9 cellular contexts compared by ENCODE assay signal in the genomic region with DNA sequence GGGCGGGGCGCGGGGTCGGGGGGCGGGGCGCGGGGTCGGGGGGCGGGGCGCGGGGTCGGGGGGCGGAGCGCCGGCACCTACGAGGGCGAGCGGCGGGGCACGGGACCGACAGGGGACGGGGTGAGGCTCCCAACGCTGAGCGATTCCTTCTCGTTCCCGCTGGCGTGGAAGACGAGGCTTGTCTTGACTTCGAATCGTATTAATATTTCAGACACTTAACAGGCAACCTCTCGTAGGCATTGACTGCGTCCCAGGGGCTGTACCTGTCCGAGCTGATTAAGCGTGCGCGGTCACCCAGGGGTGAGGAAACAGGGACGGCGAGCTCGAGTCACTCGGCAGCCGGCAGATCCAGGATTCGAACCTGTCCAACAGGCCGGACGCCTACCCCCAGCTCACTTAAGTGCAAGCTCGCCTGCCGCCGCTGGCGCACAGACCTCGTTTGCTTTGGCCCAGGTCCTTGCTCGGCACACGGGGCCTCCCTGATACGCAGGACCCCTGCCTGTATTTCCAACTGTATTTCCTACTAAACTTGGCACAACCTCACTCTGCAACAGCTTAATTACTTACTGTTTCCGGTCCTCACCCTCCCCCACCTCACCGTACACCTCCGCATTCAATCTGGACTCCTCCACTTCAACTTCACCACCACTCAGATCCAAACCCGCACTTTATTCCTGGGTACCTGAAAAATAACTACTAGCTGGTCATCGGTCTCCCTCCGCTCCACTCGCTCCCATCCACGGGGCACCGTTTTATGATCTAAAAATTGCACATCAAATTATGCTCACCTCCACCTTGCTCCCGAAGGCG. TPM values are rescaled to one million over a fixed set of nuclear protein-coding genes. Genes with fewer than 3 reads are reported as not detected.
A peak's percentile ranks its signal among the peaks of the same experiment; 100 is the strongest.
DNase-seq lines count a peak whose midpoint lies in the region; ATAC-seq, FAIRE-seq and TF ChIP-seq lines count a peak whose summit lies in the region.
"Had no signal": no experiment of that assay in that cellular context is flagged by ENCODE, and none has a peak within 500 bp of the region (broad histone marks: within the 10 kb centered on the region; RNA-seq: fewer than 3 reads in every experiment).

No MANE protein-coding gene starts in this region.

- peak; percentile 10 to 68 for TF ChIP-seq POLR2A in Peyer's patch (IDR thresholded peaks at IDR 0.05)

- H3K9me3 Mint-ChIP-seq in stimulated activated memory B cell treated with anti-CD40 and anti-IgM and Interleukin-4, amounts not matched to agents 10 μg/mL and 1 μg/mL and 100 μg/mL, for 72 hours, result no peaks in the 10 kb centered on the region

- H3K4me3 Mint-ChIP-seq in stimulated activated memory B cell treated with anti-CD40 and anti-IgM and Interleukin-4, amounts not matched to agents 10 μg/mL and 1 μg/mL and 100 μg/mL, for 72 hours, result peak overlapping the region; percentile 82

- peak overlapping the region; percentile 51 to 98 (median 61) for H3K4me3 ChIP-seq in Peyer's patch
- peak overlapping the region; percentile 54 for H3K4me3 ChIP-seq in bronchial epithelial cell (ENCODE audit: low read depth, low read length)

- H3K4me1 Mint-ChIP-seq in stimulated activated memory B cell treated with anti-CD40 and anti-IgM and Interleukin-4, amounts not matched to agents 10 μg/mL and 1 μg/mL and 100 μg/mL, for 72 hours, result peaks cover 40% of the 10 kb centered on the region

- ATAC-seq in GM19468 (IDR thresholded peaks at IDR 0.05; ENCODE audit: extremely low read depth, unreplicated experiment), result peak; percentile 4
- peak; percentile 17 for ATAC-seq in HG03571 (IDR thresholded peaks at IDR 0.05; ENCODE audit: unreplicated experiment)
- ATAC-seq in stimulated activated memory B cell treated with anti-CD40 and anti-IgM and Interleukin-4, amounts not matched to agents 10 μg/mL and 1 μg/mL and 100 μg/mL, for 72 hours, result peak; percentile 68

- peak overlapping the region; percentile 73 to 99 (median 89) for H3K27ac ChIP-seq in Peyer's patch

- H3K36me3 Mint-ChIP-seq in stimulated activated memory B cell treated with anti-CD40 and anti-IgM and Interleukin-4, amounts not matched to agents 10 μg/mL and 1 μg/mL and 100 μg/mL, for 72 hours, result peaks cover 18% of the 10 kb centered on the region

- TF ChIP-seq CTCF in Peyer's patch (IDR thresholded peaks at IDR 0.05) (no peak), bronchial epithelial cell (IDR thresholded peaks at IDR 0.05; ENCODE audit: insufficient read depth, low read length, severe bottlenecking) (no peak)

- H3K4me1 ChIP-seq in Peyer's patch, result peaks cover 7 to 35% (median 22%) of the 10 kb centered on the region in 4 donors

- peaks cover 0 to 7% (median 0%) of the 10 kb centered on the region in 3 donors for H3K36me3 ChIP-seq in Peyer's patch
- H3K36me3 ChIP-seq in bronchial epithelial cell (ENCODE audit: control insufficient read depth, insufficient read depth, low read length), result no peaks in the 10 kb centered on the region

- H3K27ac Mint-ChIP-seq in stimulated activated memory B cell treated with anti-CD40 and anti-IgM and Interleukin-4, amounts not matched to agents 10 μg/mL and 1 μg/mL and 100 μg/mL, for 72 hours, result no peak overlapping the region

- H3K27me3 ChIP-seq in Peyer's patch, result no peaks in the 10 kb centered on the region
- H3K27me3 ChIP-seq in bronchial epithelial cell (ENCODE audit: control insufficient read depth, insufficient read depth, low read length), result no peaks in the 10 kb centered on the region

- H3K27me3 Mint-ChIP-seq in stimulated activated memory B cell treated with anti-CD40 and anti-IgM and Interleukin-4, amounts not matched to agents 10 μg/mL and 1 μg/mL and 100 μg/mL, for 72 hours, result no peaks in the 10 kb centered on the region

- no peak for FAIRE-seq in bronchial epithelial cell (lab: Jason Lieb, UNC)
- FAIRE-seq: TTC549 had no signal

- DNase-seq in COLO668 (lab: John Stamatoyannopoulos, UW; ENCODE audit: unreplicated experiment), result peak; percentile 54
- no peak for DNase-seq in Peyer's patch
- DNase-seq in bronchial epithelial cell (ENCODE audit: low read depth), result peak; percentile 61
- peak; percentile 72 for DNase-seq in kidney tubule cell (ENCODE audit: low spot score)
- DNase-seq in SHP77 treated with DMSO at 0.1 percent for 48 hours (lab: John Stamatoyannopoulos, UW), result no peak

- no peaks in the 10 kb centered on the region for H3K9me3 ChIP-seq in Peyer's patch

RNA-seq across cellular contexts. Expression of a gene that starts 0.7 kb away (rescaled TPM):
- total RNA-seq in Peyer's patch (10 to 100 TPM; 44.1 to 99.8 (median 67.5) TPM), bronchial epithelial cell (21.9 and 23.3 TPM in 2 replicates)

RNA-seq across cellular contexts. Expression of a gene that starts 41.2 kb away (rescaled TPM):
- not detected for total RNA-seq in Peyer's patch
- total RNA-seq in bronchial epithelial cell, result not detected in 2 replicates

RNA-seq across cellular contexts. Expression of a gene that starts 47.6 kb away (rescaled TPM):
- 1 to 10 TPM in 2 of 4 donors, not detected in 2; 2.8 to 2.9 TPM for total RNA-seq in Peyer's patch
- not detected in 2 replicates for total RNA-seq in bronchial epithelial cell

Comparison
In these comparisons a context has a peak if more than half of its experiments do, and no peak if none do; other contexts are left out.
1. DNase-seq: peak in COLO668 (single experiment), bronchial epithelial cell (single experiment) and kidney tubule cell (single experiment); none in Peyer's patch (0 of 3) and SHP77 treated with DMSO at 0.1 percent for 48 hours (single experiment).
2. ATAC-seq: peak in every context shown above with its lines; median percentile 68 in stimulated activated memory B cell treated with anti-CD40 and anti-IgM and Interleukin-4, amounts not matched to agents 10 μg/mL and 1 μg/mL and 100 μg/mL, for 72 hours; 17 in HG03571; 4 in GM19468.